Comparison of ENCODE assay signal across 8 cellular contexts in the genomic region with DNA sequence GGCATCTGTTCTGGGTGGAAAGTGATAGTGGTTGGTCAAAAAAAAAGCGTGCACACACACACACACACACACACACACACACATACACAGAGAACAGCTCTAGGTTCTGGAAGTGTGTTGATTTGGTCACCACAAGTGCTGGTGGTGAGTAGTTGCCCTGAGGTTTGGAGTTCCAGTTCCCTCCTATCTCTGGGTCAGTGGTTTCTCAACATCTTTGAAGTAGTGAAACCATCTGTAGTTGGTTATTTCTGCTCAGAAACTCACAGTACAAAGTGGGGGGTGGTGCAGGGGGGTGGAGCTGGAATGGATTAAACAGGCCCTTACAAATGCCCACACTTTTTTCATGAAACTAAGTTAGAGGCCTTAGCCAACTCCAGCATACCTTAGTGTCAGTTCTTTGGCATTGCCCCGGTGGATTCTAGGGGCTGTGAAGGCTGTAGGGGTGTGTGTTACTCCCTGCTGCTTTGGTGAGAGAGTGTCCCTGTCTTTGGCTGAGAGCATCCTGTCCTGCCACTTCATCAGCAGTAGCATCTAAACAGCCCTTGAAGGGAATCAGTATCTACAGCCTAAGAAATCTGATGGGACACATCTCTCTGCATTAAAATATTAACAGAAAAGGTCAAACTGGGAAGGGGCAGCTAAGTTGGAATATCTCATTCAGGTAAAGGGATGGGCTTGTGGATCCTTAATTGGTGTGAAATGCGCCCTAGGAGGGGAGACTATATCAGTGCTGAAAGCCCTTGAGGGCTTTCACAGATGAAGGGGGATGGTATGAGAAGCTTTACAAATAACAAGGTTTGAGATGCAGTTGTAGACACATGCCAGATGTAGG. TPM values are rescaled to one million over a fixed set of nuclear protein-coding genes. Genes with fewer than 3 reads are reported as not detected.
A peak's percentile ranks its signal among the peaks of the same experiment; 100 is the strongest.
DNase-seq lines count a peak whose midpoint lies in the region; ATAC-seq, FAIRE-seq and TF ChIP-seq lines count a peak whose summit lies in the region.

No MANE protein-coding gene starts in this region.

- FAIRE-seq in small intestine (lab: Jason Lieb, UNC): no peak

- WGBS in small intestine, 3 donors: 68 to 85% (median 70%) methylated on average over 3 of the region's 3 CpGs

- BruUV-seq in PC-9 (replicated peaks; lab: Mats Ljungman, UMichigan): no TSS peak

- TF ChIP-seq CTCF in PC-9 (conservative IDR thresholded peaks at IDR 0.05): no peak
- no peak for TF ChIP-seq CTCF in epithelial cell of esophagus (IDR thresholded peaks at IDR 0.05; ENCODE audit: insufficient read depth, low read depth, low read length, missing control alignments)

- H3F3A ChIP-seq in PC-9 (ENCODE audit: insufficient read depth, low read depth): peaks cover 63% of the 10 kb centered on the region

- H4K20me1 ChIP-seq in PC-9 (ENCODE audit: insufficient read depth): 0 out of 2 replicates have a peak, but pooled peaks cover 7% of the 10 kb centered on the region

- CTCF ChIA-PET in PC-9 (lab: Charles Lee): no interaction called here

- H3K9me3 ChIP-seq in PC-9 (ENCODE audit: insufficient read depth, low read depth) (no peaks in the 10 kb centered on the region), small intestine (ENCODE audit: control insufficient read depth, low read depth) (no peaks in the 10 kb centered on the region)

- peak; percentile 41 for ATAC-seq in HG02642 (IDR thresholded peaks at IDR 0.05; ENCODE audit: poor library complexity, unreplicated experiment)

- H3K79me2 ChIP-seq in PC-9 (ENCODE audit: low read depth): peaks cover 100% of the 10 kb centered on the region

- POLR2A ChIA-PET in PC-9 (lab: Charles Lee; ENCODE audit: unreplicated experiment): no interaction called here

- H3K36me3 ChIP-seq in PC-9 (ENCODE audit: low read depth) (peaks cover 15% of the 10 kb centered on the region), small intestine (ENCODE audit: control insufficient read depth in 2 of 2, insufficient read depth in 2 of 2, low read length in 2 of 2) (no peaks in the 10 kb centered on the region)

- DNase-seq in activated naive CD4-positive, alpha-beta T cell treated with Interleukin-2 at 50 U/mL for 16 hours: peak; percentile 52
- DNase-seq in activated naive CD4-positive, alpha-beta T cell (lab: John Stamatoyannopoulos, UW): no peak
- DNase-seq in PC-9 (peak in 1 of 2 experiments; percentile 47), epithelial cell of esophagus (ENCODE audit: low read depth) (peak; percentile 66), small intestine (no peak), NCI-H2107 (lab: John Stamatoyannopoulos, UW) (no peak), NCI-H2029 treated with DMSO at 0.1 percent for 48 hours (lab: John Stamatoyannopoulos, UW) (no peak)

- H3K4me3 ChIP-seq in PC-9: no peak overlapping the region
- no peak overlapping the region for H3K4me3 ChIP-seq in epithelial cell of esophagus (ENCODE audit: low read length)
- no peak overlapping the region for H3K4me3 ChIP-seq in small intestine (ENCODE audit: low read depth in 1 of 2, low read length in 2 of 2)

- intact Hi-C loops in PC-9 (cut with micrococcal nuclease; ENCODE audit: unreplicated experiment): no loop called here

- no peaks in the 10 kb centered on the region for H3K9me2 ChIP-seq in PC-9 (ENCODE audit: insufficient read depth)

- H3K27ac ChIP-seq in PC-9 (0 out of 2 replicates have a peak overlapping the region, but pooled peaks have one; percentile 30), small intestine (ENCODE audit: low read depth in 1 of 2, low read length in 1 of 2) (peak overlapping the region; percentile 26 to 34)

- no peaks in the 10 kb centered on the region for H3K27me3 ChIP-seq in PC-9 (ENCODE audit: insufficient read depth, low read depth)
- H3K27me3 ChIP-seq in small intestine (ENCODE audit: control insufficient read depth in 2 of 2, insufficient read depth in 2 of 2, low read length in 2 of 2): no peaks in the 10 kb centered on the region

- peak overlapping the region; percentile 28; the same call in 1 of the 2 replicates for H3K4me2 ChIP-seq in PC-9

- no peak overlapping the region for H2AFZ ChIP-seq in PC-9

- peaks cover 98% of the 10 kb centered on the region for H3K4me1 ChIP-seq in PC-9 (replicated peaks; ENCODE audit: insufficient read depth)
- peaks cover 43 to 52% of the 10 kb centered on the region in 2 donors for H3K4me1 ChIP-seq in small intestine (ENCODE audit: control insufficient read depth in 2 of 2, insufficient read depth in 1 of 2, low read depth in 1 of 2, low read length in 1 of 2)

RNA-seq across cellular contexts. Expression of a gene that starts 20.6 kb away (rescaled TPM):
- 99.5 and 109 TPM in 2 replicates for total RNA-seq in PC-9 (2021)
- 10 to 100 TPM; 11.6 to 17.0 (median 12.1) TPM for polyA plus RNA-seq in small intestine

Comparison
In these comparisons a context has a peak if more than half of its experiments do, and no peak if none do; other contexts are left out.
1. DNase-seq: peak in activated naive CD4-positive, alpha-beta T cell treated with Interleukin-2 at 50 U/mL for 16 hours (single experiment) and epithelial cell of esophagus (single experiment); none in activated naive CD4-positive, alpha-beta T cell (0 of 4), small intestine (single experiment), NCI-H2107 (single experiment) and NCI-H2029 treated with DMSO at 0.1 percent for 48 hours (single experiment).